14 cellular contexts compared by ENCODE assay signal in the genomic region with DNA sequence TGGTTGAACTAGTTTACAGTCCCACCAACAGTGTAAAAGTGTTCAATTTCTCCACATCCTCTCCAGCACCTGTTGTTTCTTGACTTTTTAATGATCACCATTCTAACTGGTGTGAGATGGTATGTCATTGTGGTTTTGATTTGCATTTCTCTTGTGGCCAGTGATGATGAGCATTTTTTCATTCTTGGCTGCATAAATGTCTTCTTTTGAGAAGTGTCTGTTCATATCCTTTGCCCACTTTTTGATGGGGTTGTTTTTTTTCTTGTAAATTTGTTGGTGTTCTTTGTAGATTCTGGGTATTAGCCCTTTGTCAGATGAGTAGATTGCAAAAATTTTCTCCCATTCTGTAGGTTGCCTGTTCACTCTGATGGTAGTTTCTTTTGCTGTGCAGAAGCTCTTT. TPM values are rescaled to one million over a fixed set of nuclear protein-coding genes. Genes with fewer than 3 reads are reported as not detected.
"Had no signal": no experiment of that assay in that cellular context is flagged by ENCODE, and none has a peak within 500 bp of the region (broad histone marks: within the 10 kb centered on the region; RNA-seq: fewer than 3 reads in every experiment).

No MANE protein-coding gene starts in this region.

RNA-seq across cellular contexts. Expression of a gene that starts 41.5 kb away (rescaled TPM):
- total RNA-seq: stomach, subcutaneous adipose tissue, suprapubic skin, temporal lobe, thoracic aorta, thyroid gland, tibial nerve, transverse colon, upper lobe of left lung, upper lobe of right lung, ureter, urinary bladder, uterus, vagina had no signal
- polyA plus RNA-seq: stomach, urinary bladder had no signal
